In genomic region chr5:150758534-150759333, GRCh38 we compare ENCODE assay signal across 8 cellular contexts. TPM values are rescaled to one million over a fixed set of nuclear protein-coding genes. Genes with fewer than 3 reads are reported as not detected.
DNase-seq lines count a peak whose midpoint lies in the region; ATAC-seq, FAIRE-seq and TF ChIP-seq lines count a peak whose summit lies in the region.

TSS of gene DCTN4 (minus strand) at chr5:150759017. CDS start at chr5:150758993, 24 bp downstream.

- peaks cover 0 to 8% (median 5%) of the 10 kb centered on the region in 5 experiments for H3K9me3 Mint-ChIP-seq in brain

- peak in 1 of 2 experiments; percentile 53 for TF ChIP-seq CTCF in brain (conservative IDR thresholded peaks at IDR 0.05)

- intact Hi-C loops in sciatic nerve (cut with DNase I), result no loop called here

- no peak within 1 kb of the TSS for H3K27ac Mint-ChIP-seq in brain

- H3K4me3 Mint-ChIP-seq in brain, result no peak within 1 kb of the TSS

- H3K4me1 Mint-ChIP-seq in brain, result peaks cover 58% of the 10 kb centered on the region

- ATAC-seq in GM18858 (IDR thresholded peaks at IDR 0.05; ENCODE audit: unreplicated experiment) (peak; percentile 96), HG03066 (IDR thresholded peaks at IDR 0.05; ENCODE audit: low read depth, unreplicated experiment) (peak; percentile 95), sciatic nerve (peak; percentile 97)

- peaks cover 16% of the 10 kb centered on the region for H3K27me3 Mint-ChIP-seq in brain

- H3K36me3 Mint-ChIP-seq in brain, result peaks cover 34% of the 10 kb centered on the region

- FAIRE-seq in A204.1 (lab: Jason Lieb, UNC) (peak; percentile 98), TTC549 (lab: Jason Lieb, UNC) (peak; percentile 93)

- peak; percentile 95 for DNase-seq in NCI-H2107 treated with DMSO at 0.1 percent for 48 hours (lab: John Stamatoyannopoulos, UW; ENCODE audit: unreplicated experiment)
- DNase-seq in iPS DF 19.7 (ENCODE audit: low read depth, low spot score), result peak; percentile 98
- DNase-seq in sciatic nerve (ENCODE audit: low spot score), result peak; percentile 98

RNA-seq across cellular contexts. Expression of gene DCTN4, which starts in this region (rescaled TPM):
- 54.9 TPM for polyA plus RNA-seq in brain (ENCODE audit: insufficient read depth, low read depth, low replicate concordance)
- 69.4 TPM for total RNA-seq in sciatic nerve

Comparison
In these comparisons a context has a peak if more than half of its experiments do, and no peak if none do; other contexts are left out.
1. Peak in every context shown above with its lines: DNase-seq and ATAC-seq.